Comparison of ENCODE assay signal across 22 cellular contexts in the genomic region with DNA sequence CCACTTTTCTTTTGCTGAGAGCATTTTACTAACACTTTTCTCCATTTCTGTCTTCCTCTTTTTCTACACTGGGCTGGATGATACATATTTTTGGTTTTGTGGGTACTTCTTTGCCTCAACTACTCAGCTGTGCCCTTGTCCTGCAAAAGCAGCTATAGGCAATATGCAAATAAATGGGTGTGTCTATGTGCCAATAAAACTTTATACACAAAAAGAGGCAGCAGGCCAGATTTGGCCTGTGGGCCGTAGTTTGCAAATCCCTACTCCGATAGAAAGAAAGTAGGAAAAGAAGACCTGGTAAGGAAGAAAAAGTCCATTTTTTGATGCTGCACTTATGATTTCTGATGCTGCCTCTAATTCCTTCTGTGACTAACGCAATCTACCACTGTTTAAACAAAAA. TPM values are rescaled to one million over a fixed set of nuclear protein-coding genes. Genes with fewer than 3 reads are reported as not detected.
A peak's percentile ranks its signal among the peaks of the same experiment; 100 is the strongest.
DNase-seq lines count a peak whose midpoint lies in the region; ATAC-seq, FAIRE-seq and TF ChIP-seq lines count a peak whose summit lies in the region.
"Had no signal": no experiment of that assay in that cellular context is flagged by ENCODE, and none has a peak within 500 bp of the region (broad histone marks: within the 10 kb centered on the region; RNA-seq: fewer than 3 reads in every experiment).

No MANE protein-coding gene starts in this region.

- no peak overlapping the region for H4K91ac ChIP-seq in mesenchymal stem cell (ENCODE audit: low read length)

- no peak overlapping the region for H3K14ac ChIP-seq in mesenchymal stem cell (ENCODE audit: low read length in 2 of 2)

- intact Hi-C loops in K562 (cut with micrococcal nuclease), result no loop called here
- intact Hi-C loops in upper lobe of right lung (cut with DNase I), result no loop called here

- peaks cover 0 to 60% of the 10 kb centered on the region in 2 experiments; a peak in 3 of 5 replicates for H3K27me3 ChIP-seq in K562 (ENCODE audit: control insufficient read depth in 2 of 2, insufficient read depth in 2 of 2, low read length in 2 of 2)
- peaks cover 0 to 6% of the 10 kb centered on the region in 2 experiments for H3K27me3 ChIP-seq in mesenchymal stem cell (ENCODE audit: control insufficient read depth in 1 of 2, insufficient read depth in 1 of 2, low read length in 2 of 2)
- H3K27me3 ChIP-seq in upper lobe of right lung, result no peaks in the 10 kb centered on the region
- H3K27me3 ChIP-seq: BE2C had no signal

- DNase-seq in NOMO-1 treated with DMSO at 0.1 percent for 48 hours (lab: John Stamatoyannopoulos, UW; ENCODE audit: unreplicated experiment), result peak; percentile 15
- no peak for DNase-seq in NOMO-1 treated with dmso at 0.1 percent for 144 hours (lab: John Stamatoyannopoulos, UW; ENCODE audit: unreplicated experiment)
- DNase-seq in K562 (ENCODE audit: extremely low read depth in 1 of 4, low spot score in 3 of 4), result no peak
- DNase-seq in mesenchymal stem cell, result no peak
- no peak for DNase-seq in upper lobe of right lung
- no peak for DNase-seq in KBM-7
- DNase-seq: activated CD4-positive, alpha-beta T cell treated with anti-CD3 and anti-CD28 coated beads, Interleukin-2, amount 50 U/mL, for 1 hour; activated CD8-positive, alpha-beta memory T cell treated with anti-CD3 and anti-CD28 coated beads, Interleukin-2, amount 50 U/mL, for 4 hours; activated effector memory CD4-positive, alpha-beta T cell treated with anti-CD3 and anti-CD28 coated beads, Interleukin-2, amount 50 U/mL, for 16 hours; amniotic stem cell; BE2C; NCI-H1694; NCI-H748 treated with DMSO at 0.1 percent for 48 hours; stimulated activated CD4-positive, alpha-beta T cell treated with anti-CD3 and anti-CD28 coated beads, Interleukin-2, amount 100 ng/mL, for 24 hours; stimulated activated naive CD4-positive, alpha-beta T cell; WERI-Rb-1 had no signal

- peaks cover 24% of the 10 kb centered on the region for H3K79me1 ChIP-seq in mesenchymal stem cell (replicated peaks; ENCODE audit: low read length, poor library complexity, severe bottlenecking)

- H3K36me3 ChIP-seq in K562 (ENCODE audit: control insufficient read depth, insufficient read depth, low read length) (no peaks in the 10 kb centered on the region), mesenchymal stem cell (ENCODE audit: control insufficient read depth in 1 of 2, insufficient read depth in 2 of 2, low read depth in 1 of 2, low read length in 2 of 2) (peaks cover 0 to 16% of the 10 kb centered on the region in 2 experiments), upper lobe of right lung (no peaks in the 10 kb centered on the region)
- H3K36me3 ChIP-seq: BE2C had no signal

- H3K9ac ChIP-seq in K562 (ENCODE audit: insufficient read depth in 1 of 2, low read depth in 2 of 2, low read length in 2 of 2), result no peak overlapping the region
- peak overlapping the region; percentile 46 for H3K9ac ChIP-seq in mesenchymal stem cell (ENCODE audit: low read length)

- TF ChIP-seq RAD21 in K562 (CRISPR knock-in tag; conservative IDR thresholded peaks at IDR 0.05 in 1 of 2, IDR thresholded peaks at IDR 0.05 in 1 of 2), result no peak

- H3K4ac ChIP-seq in mesenchymal stem cell (ENCODE audit: low read depth in 1 of 2, low read length in 2 of 2), result no peak overlapping the region

- no peaks in the 10 kb centered on the region for H3K9me1 ChIP-seq in K562 (ENCODE audit: control insufficient read depth, insufficient read depth, low read length)

- peak overlapping the region; percentile 33 for H2AK5ac ChIP-seq in mesenchymal stem cell (ENCODE audit: low read length, severe bottlenecking)

- no peak for FAIRE-seq in K562 (lab: Jason Lieb, UNC)
- FAIRE-seq: bronchial epithelial cell, keratinocyte had no signal

- no peak for TF ChIP-seq EP300 in K562 (IDR thresholded peaks at IDR 0.05; ENCODE audit: low read length)

- CTCF ChIA-PET in K562 (lab: Yijun Ruan, JAX; ENCODE audit: low intra/inter-chr PET ratio), result no interaction called here

- H3K4me2 ChIP-seq in K562 (ENCODE audit: insufficient read depth, low read length), result no peak overlapping the region
- H3K4me2 ChIP-seq in mesenchymal stem cell (ENCODE audit: low read length, poor library complexity, severe bottlenecking), result no peak overlapping the region

- H2BK5ac ChIP-seq in mesenchymal stem cell (ENCODE audit: low read depth, low read length, poor library complexity, severe bottlenecking), result no peak overlapping the region

- H3K9me3 ChIP-seq in K562 (replicated peaks; ENCODE audit: control insufficient read depth, insufficient read depth, low read depth, low read length) (no peaks in the 10 kb centered on the region), mesenchymal stem cell (ENCODE audit: control insufficient read depth, low read length) (no peaks in the 10 kb centered on the region), upper lobe of right lung (no peaks in the 10 kb centered on the region)
- H3K9me3 ChIP-seq: BE2C had no signal

- in situ Hi-C loops in K562 (cut with MboI), result no loop called here
- in situ Hi-C loops in KBM-7 (cut with MboI; ENCODE audit: low pct_unique_long_range_greater_than_20kb, low sequenced_read_pairs), result no loop called here

- H3K18ac ChIP-seq in mesenchymal stem cell (ENCODE audit: low read depth in 1 of 2, low read length in 2 of 2), result no peak overlapping the region

- ATAC-seq in K562, result no peak
- ATAC-seq in upper lobe of right lung, result no peak
- no peak for ATAC-seq in GM18520 (IDR thresholded peaks at IDR 0.05; ENCODE audit: unreplicated experiment)
- ATAC-seq in HG03460 (IDR thresholded peaks at IDR 0.05; ENCODE audit: unreplicated experiment), result no peak
- ATAC-seq: HCT116, Panc1 had no signal

- H2AFZ ChIP-seq in K562 (ENCODE audit: low read depth, low read length) (no peak overlapping the region), mesenchymal stem cell (ENCODE audit: low read depth, low read length) (no peak overlapping the region)

- no peaks in the 10 kb centered on the region for H4K20me1 ChIP-seq in K562 (replicated peaks; ENCODE audit: control insufficient read depth, insufficient read depth, low read length)

- no peak overlapping the region for H4K8ac ChIP-seq in mesenchymal stem cell (ENCODE audit: low read length)

- TF ChIP-seq CTCF in K562 (IDR thresholded peaks at IDR 0.05 in 2 of 3, conservative IDR thresholded peaks at IDR 0.05 in 1 of 3; ENCODE audit: insufficient read depth in 2 of 3, low read depth in 1 of 3, low read length in 3 of 3) (no peak), upper lobe of right lung (IDR thresholded peaks at IDR 0.05) (no peak)

- WGBS in K562 (ENCODE audit: insufficient coverage, low coverage, missing lambda C conversion rate), result 6% methylated on average over 3 of the region's 3 CpGs
- WGBS in mesenchymal stem cell, result 100% methylated on average over 2 of the region's 3 CpGs

- POLR2A ChIA-PET in K562 (lab: Yijun Ruan, JAX), result interaction anchor here (0.6 kb wide), 2 partner anchors 49 to 1131 kb away, joined by 3 read pairs; no protein-coding TSS in a partner anchor

- BruUV-seq in K562 (replicated peaks; lab: Mats Ljungman, UMichigan), result no TSS peak

- no peak overlapping the region for H3K4me3 ChIP-seq in K562
- no peak overlapping the region for H3K4me3 ChIP-seq in mesenchymal stem cell (ENCODE audit: insufficient read depth in 1 of 2, low read depth in 1 of 2, low read length in 2 of 2)
- H3K4me3 ChIP-seq in upper lobe of right lung, result no peak overlapping the region

- TF ChIP-seq POLR2A in K562 (conservative IDR thresholded peaks at IDR 0.05), result no peak

- no peak overlapping the region for H2BK120ac ChIP-seq in mesenchymal stem cell (ENCODE audit: low read depth, low read length)

- H2BK12ac ChIP-seq in mesenchymal stem cell (ENCODE audit: low read length in 2 of 2), result no peak overlapping the region

- H3K79me2 ChIP-seq in K562 (ENCODE audit: control insufficient read depth, insufficient read depth, low read length), result no peaks in the 10 kb centered on the region

- H3K23ac ChIP-seq in mesenchymal stem cell (ENCODE audit: low read length in 2 of 2), result no peak overlapping the region

- H2BK15ac ChIP-seq in mesenchymal stem cell (ENCODE audit: low read depth, poor library complexity, severe bottlenecking), result no peak overlapping the region

- H3K27ac ChIP-seq in K562 (ENCODE audit: extremely low read depth, low read depth, low read length), result no peak overlapping the region
- no peak overlapping the region for H3K27ac ChIP-seq in mesenchymal stem cell (ENCODE audit: low read length, poor library complexity, severe bottlenecking)
- peak overlapping the region; percentile 31 for H3K27ac ChIP-seq in upper lobe of right lung
- H3K27ac ChIP-seq: WERI-Rb-1 had no signal

- H3K4me1 ChIP-seq in K562 (replicated peaks in 1 of 2; ENCODE audit: control insufficient read depth in 2 of 2, insufficient read depth in 2 of 2, low read length in 2 of 2), result no peaks in the 10 kb centered on the region
- peaks cover 53% of the 10 kb centered on the region for H3K4me1 ChIP-seq in mesenchymal stem cell (ENCODE audit: control insufficient read depth, insufficient read depth, low read depth, low read length)
- H3K4me1 ChIP-seq in upper lobe of right lung, result peaks cover 22% of the 10 kb centered on the region

RNA-seq across cellular contexts. Expression of a gene that starts 6.5 kb away (rescaled TPM):
- total RNA-seq in K562 (2011; cell fraction: chromatin; rRNA removed; ENCODE audit: low replicate concordance), result 0.37 and 1.2 TPM in 2 replicates
- total RNA-seq in K562 (2011; cell fraction: nucleolus; rRNA removed), result 0.17 and 0.39 TPM in 2 replicates
- 0.15 and 0.51 TPM in 2 replicates for total RNA-seq in K562 (2011; cell fraction: nucleoplasm; rRNA removed)
- total RNA-seq in K562 (2014; rRNA removed) (under 0.01 TPM in 1 of 2 replicates, not detected in the other), K562 (2014; rRNA removed; fragmentation: Illumina TruSeq; extraction: Trizol) (0.04 and 0.06 TPM in 2 replicates), K562 (2015; rRNA removed; fragmentation: Illumina TruSeq; extraction: Trizol) (not detected in 2 replicates), K562 (2021) (0.09 and 0.18 TPM in 2 replicates), upper lobe of right lung (19.3 TPM)
- polyA plus RNA-seq in K562 (2011; rRNA removed) (0.11 and 0.14 TPM in 2 replicates), K562 (2014; fragmentation: Illumina TruSeq; extraction: Trizol) (0.07 and 0.10 TPM in 2 replicates), K562 (2014; fragmentation: Nextera tagmentation; extraction: Ambion mirVana) (not detected), K562 (2014; rRNA removed) (0.01 TPM in 2 replicates)
- polyA plus RNA-seq in K562 (2011; cell fraction: cytosol; rRNA removed), result 0.01 and 0.06 TPM in 2 replicates
- 0.20 and 0.21 TPM in 2 replicates for polyA plus RNA-seq in K562 (2011; cell fraction: nucleus; rRNA removed)
- polyA plus RNA-seq in K562 (2012), result 0.03 and 0.16 TPM in 2 replicates
- 0.09 and 0.21 TPM in 2 replicates for polyA minus RNA-seq in K562 (2011; rRNA and poly(A)+ RNA removed)
- 0.29 TPM in 1 of 2 replicates, not detected in the other for polyA minus RNA-seq in K562 (2011; cell fraction: cytosol; rRNA and poly(A)+ RNA removed)
- polyA minus RNA-seq in K562 (2011; cell fraction: nucleus; rRNA and poly(A)+ RNA removed), result 0.13 TPM in 1 of 2 replicates, not detected in the other
- polyA plus RNA-seq in mesenchymal stem cell (2013, experiment 1 of 2), result 1.9 TPM
- 1.6 TPM for polyA plus RNA-seq in mesenchymal stem cell (2013, experiment 2 of 2)
